ENCODE assay signal across 2 cellular contexts in genomic region chr3:101149707-101150106, GRCh38.
TF ChIP-seq lines count a peak whose summit lies in the region.

No MANE protein-coding gene starts in this region.

TF ChIP-seq in IMR-90, 13 proteins besides CTCF, POLR2A, EP300 and RAD21 (continued from another document):
- peak; percentile 66 for TF ChIP-seq CEBPB (IDR thresholded peaks at IDR 0.05; ENCODE audit: low read depth, low read length)

TF ChIP-seq in K562, 482 proteins besides CTCF, POLR2A, EP300 and RAD21:
- no peak for TF ChIP-seq CEBPG (CRISPR knock-in tag; IDR thresholded peaks at IDR 0.05)
- TF ChIP-seq CEBPG (tag; conservative IDR thresholded peaks at IDR 0.05 in 1 of 2, IDR thresholded peaks at IDR 0.05 in 1 of 2): peak; percentile 53 to 54; a peak in 3 of 4 replicates
- TF ChIP-seq, protein P1, sequence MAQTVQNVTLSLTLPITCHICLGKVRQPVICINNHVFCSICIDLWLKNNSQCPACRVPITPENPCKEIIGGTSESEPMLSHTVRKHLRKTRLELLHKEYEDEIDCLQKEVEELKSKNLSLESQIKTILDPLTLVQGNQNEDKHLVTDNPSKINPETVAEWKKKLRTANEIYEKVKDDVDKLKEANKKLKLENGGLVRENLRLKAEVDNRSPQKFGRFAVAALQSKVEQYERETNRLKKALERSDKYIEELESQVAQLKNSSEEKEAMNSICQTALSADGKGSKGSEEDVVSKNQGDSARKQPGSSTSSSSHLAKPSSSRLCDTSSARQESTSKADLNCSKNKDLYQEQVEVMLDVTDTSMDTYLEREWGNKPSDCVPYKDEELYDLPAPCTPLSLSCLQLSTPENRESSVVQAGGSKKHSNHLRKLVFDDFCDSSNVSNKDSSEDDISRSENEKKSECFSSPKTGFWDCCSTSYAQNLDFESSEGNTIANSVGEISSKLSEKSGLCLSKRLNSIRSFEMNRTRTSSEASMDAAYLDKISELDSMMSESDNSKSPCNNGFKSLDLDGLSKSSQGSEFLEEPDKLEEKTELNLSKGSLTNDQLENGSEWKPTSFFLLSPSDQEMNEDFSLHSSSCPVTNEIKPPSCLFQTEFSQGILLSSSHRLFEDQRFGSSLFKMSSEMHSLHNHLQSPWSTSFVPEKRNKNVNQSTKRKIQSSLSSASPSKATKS (CRISPR knock-in tag; IDR thresholded peaks at IDR 0.05): no peak
- no peak for TF ChIP-seq GABPB1 (CRISPR knock-in tag; IDR thresholded peaks at IDR 0.05)
TF ChIP-seq in K562: peak in this region for 1.
